ENCODE assay signal across 18 cellular contexts in the genomic region with DNA sequence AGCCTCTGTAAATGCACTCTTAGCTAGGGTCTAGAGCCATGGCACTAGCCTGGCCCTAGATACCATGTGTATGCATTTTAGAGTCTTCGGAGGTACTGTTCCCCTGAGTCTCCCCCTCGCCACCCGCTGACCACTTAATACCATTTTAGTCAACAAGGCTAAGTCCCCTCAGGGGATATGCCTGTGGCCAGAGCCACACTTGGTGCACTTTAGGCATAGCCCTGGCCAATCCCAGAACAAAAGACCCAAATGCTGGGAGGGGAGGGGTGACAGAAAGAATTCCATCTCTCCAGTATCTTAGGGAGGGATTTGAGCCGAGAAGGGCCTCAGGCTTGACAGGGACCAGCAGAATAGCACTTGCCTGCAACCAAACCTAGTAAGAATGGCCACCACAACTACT. TPM values are rescaled to one million over a fixed set of nuclear protein-coding genes. Genes with fewer than 3 reads are reported as not detected.
DNase-seq lines count a peak whose midpoint lies in the region; ATAC-seq lines count a peak whose summit lies in the region.
"Had no signal": no experiment of that assay in that cellular context is flagged by ENCODE, and none has a peak within 500 bp of the region (broad histone marks: within the 10 kb centered on the region; RNA-seq: fewer than 3 reads in every experiment).

No MANE protein-coding gene starts in this region.

- H3K4me3 Mint-ChIP-seq in CD4-positive, CD25-positive, alpha-beta regulatory T cell = peak overlapping the region; percentile 35 to 88 (median 72)
- H3K4me3 Mint-ChIP-seq in CD8-positive, alpha-beta memory T cell = peak overlapping the region; percentile 34 to 90 (median 72)
- H3K4me3 Mint-ChIP-seq in activated CD4-positive, alpha-beta memory T cell treated with anti-CD3 and anti-CD28 coated beads, Interleukin-2, amount 10 ng/mL, durations not matched to agents 7 days and 5 days = peak overlapping the region; percentile 56

- H3K18ac ChIP-seq in mesendoderm (ENCODE audit: low read length) = no peak overlapping the region

- no peak overlapping the region for H3K23ac ChIP-seq in mesendoderm (ENCODE audit: low read length)

- H3K4ac ChIP-seq in mesendoderm (ENCODE audit: low read depth, low read length) = no peak overlapping the region

- WGBS in mesendoderm (ENCODE audit: extremely low coverage, insufficient coverage, low lambda C conversion rate) = no CpG with 5 or more reads among the region's 4 CpGs

- no peak for ATAC-seq in CD4-positive, CD25-positive, alpha-beta regulatory T cell (ENCODE audit: low read depth in 2 of 2)
- ATAC-seq: activated CD4-positive, CD25-positive, alpha-beta regulatory T cell treated with anti-CD3 and anti-CD28 coated beads, Interleukin-2, amount 50 U/mL, for 24 hours; left cardiac atrium; mucosa of descending colon had no signal

- CTCF ChIA-PET in CD8-positive, alpha-beta memory T cell (lab: Charles Lee) = interaction anchor here (1.2 kb wide), 1 partner anchor 107 kb away, joined by 6 read pairs; no protein-coding TSS in a partner anchor
- CTCF ChIA-PET in activated CD4-positive, alpha-beta memory T cell treated with anti-CD3 and anti-CD28 coated beads, Interleukin-2, amount 10 ng/mL, durations not matched to agents 7 days and 5 days (lab: Charles Lee) = interaction anchor here (0.9 kb wide), 1 partner anchor 73 kb away, joined by 3 read pairs; no protein-coding TSS in a partner anchor

- H3K36me3 Mint-ChIP-seq in CD4-positive, CD25-positive, alpha-beta regulatory T cell = peaks cover 4% of the 10 kb centered on the region
- peaks cover 0 to 2% (median 0%) of the 10 kb centered on the region in 3 donors for H3K36me3 Mint-ChIP-seq in CD8-positive, alpha-beta memory T cell
- peaks cover 4% of the 10 kb centered on the region for H3K36me3 Mint-ChIP-seq in activated CD4-positive, alpha-beta memory T cell treated with anti-CD3 and anti-CD28 coated beads, Interleukin-2, amount 10 ng/mL, durations not matched to agents 7 days and 5 days (ENCODE audit: low read depth)

- POLR2A ChIA-PET in CD8-positive, alpha-beta memory T cell (lab: Charles Lee) = interaction anchor here (1.1 kb wide), 1 partner anchor 8 kb away, joined by 4 read pairs; no protein-coding TSS in a partner anchor
- POLR2A ChIA-PET in activated CD4-positive, alpha-beta memory T cell treated with anti-CD3 and anti-CD28 coated beads, Interleukin-2, amount 10 ng/mL, durations not matched to agents 7 days and 5 days (lab: Charles Lee) = interaction anchor here (0.6 to 3.2 kb wide), 4 partner anchors 8 to 29 kb away, joined by 4 to 21 read pairs (median 6); no protein-coding TSS in a partner anchor

- H3K9ac ChIP-seq in mesendoderm (ENCODE audit: low read length) = no peak overlapping the region
- H3K9ac ChIP-seq: GM23248, parathyroid adenoma had no signal

- no peaks in the 10 kb centered on the region for H3K27me3 ChIP-seq in CD4-positive, CD25-positive, alpha-beta regulatory T cell (ENCODE audit: control insufficient read depth, insufficient read depth, low read length)
- no peaks in the 10 kb centered on the region for H3K27me3 ChIP-seq in CD8-positive, alpha-beta memory T cell (ENCODE audit: insufficient read depth, low read length, poor library complexity, severe bottlenecking)
- peaks cover 8% of the 10 kb centered on the region for H3K27me3 ChIP-seq in mesendoderm (ENCODE audit: insufficient read depth, low read length, poor library complexity)

- H4K5ac ChIP-seq in mesendoderm (ENCODE audit: low read length) = no peak overlapping the region

- H3K4me3 ChIP-seq in CD4-positive, CD25-positive, alpha-beta regulatory T cell (ENCODE audit: low read depth, low read length) = no peak overlapping the region
- H3K4me3 ChIP-seq in CD8-positive, alpha-beta memory T cell (ENCODE audit: low read length) = no peak overlapping the region
- H3K4me3 ChIP-seq in mesendoderm (ENCODE audit: low read length) = no peak overlapping the region
- H3K4me3 ChIP-seq: GM23248, mucosa of descending colon had no signal

- H2BK5ac ChIP-seq in mesendoderm (ENCODE audit: low read length) = no peak overlapping the region

- H3K27ac ChIP-seq in CD4-positive, CD25-positive, alpha-beta regulatory T cell (ENCODE audit: insufficient read depth, low read length, poor library complexity, severe bottlenecking) = peak overlapping the region; percentile 14
- no peak overlapping the region for H3K27ac ChIP-seq in CD8-positive, alpha-beta memory T cell (ENCODE audit: low read depth, low read length)
- no peak overlapping the region for H3K27ac ChIP-seq in mesendoderm (ENCODE audit: low read depth, low read length)
- H3K27ac ChIP-seq: GM23248, parathyroid adenoma, skin epidermis, thoracic aorta had no signal

- H3K79me1 ChIP-seq in mesendoderm (ENCODE audit: low read length) = no peaks in the 10 kb centered on the region

- H3K56ac ChIP-seq in mesendoderm (ENCODE audit: low read length) = no peak overlapping the region

- no peaks in the 10 kb centered on the region for H3K79me2 ChIP-seq in mesendoderm (ENCODE audit: control insufficient read depth, insufficient read depth, low read length)
- H3K79me2 ChIP-seq: parathyroid adenoma had no signal

- peaks cover 0 to 2% (median 0%) of the 10 kb centered on the region in 7 donors for H3K9me3 Mint-ChIP-seq in CD4-positive, CD25-positive, alpha-beta regulatory T cell
- peaks cover 0 to 2% (median 0%) of the 10 kb centered on the region in 5 donors for H3K9me3 Mint-ChIP-seq in CD8-positive, alpha-beta memory T cell
- H3K9me3 Mint-ChIP-seq in activated CD4-positive, alpha-beta memory T cell treated with anti-CD3 and anti-CD28 coated beads, Interleukin-2, amount 10 ng/mL, durations not matched to agents 7 days and 5 days = no peaks in the 10 kb centered on the region

- H2BK120ac ChIP-seq in mesendoderm (ENCODE audit: low read depth, low read length) = no peak overlapping the region

- DNase-seq in CD4-positive, CD25-positive, alpha-beta regulatory T cell = no peak
- no peak for DNase-seq in CD8-positive, alpha-beta memory T cell
- DNase-seq in activated CD4-positive, alpha-beta memory T cell treated with anti-CD3 and anti-CD28 coated beads, Interleukin-2, amount 10 ng/mL, durations not matched to agents 7 days and 5 days = no peak
- DNase-seq in mesendoderm (peak; percentile 68), OCI-M2 (lab: John Stamatoyannopoulos, UW; ENCODE audit: unreplicated experiment) (no peak), SKM-1 (lab: John Stamatoyannopoulos, UW; ENCODE audit: unreplicated experiment) (no peak)
- no peak for DNase-seq in activated CD4-positive, CD25-positive, alpha-beta regulatory T cell (lab: John Stamatoyannopoulos, UW)
- DNase-seq: activated T-cell treated with anti-CD3 and anti-CD28 coated beads, Interleukin-2, amount 50 U/mL, for 48 hours; GM23248; hypothalamus; left cardiac atrium; mucosa of descending colon; NCI-H1930; NCI-H446 treated with DMSO at 0.1 percent for 48 hours had no signal

- no peak overlapping the region for H2AK5ac ChIP-seq in mesendoderm (ENCODE audit: low read length)

- H3K4me1 ChIP-seq in CD4-positive, CD25-positive, alpha-beta regulatory T cell (ENCODE audit: control insufficient read depth, insufficient read depth, low read length, poor library complexity, severe bottlenecking) = peaks cover 14% of the 10 kb centered on the region
- H3K4me1 ChIP-seq in CD8-positive, alpha-beta memory T cell (ENCODE audit: insufficient read depth, low read length) = peaks cover 12% of the 10 kb centered on the region
- H3K4me1 ChIP-seq in mesendoderm (ENCODE audit: control insufficient read depth, low read depth, low read length) = no peaks in the 10 kb centered on the region

- H2BK15ac ChIP-seq in mesendoderm (replicated peaks; ENCODE audit: low read depth) = no peak overlapping the region

- no peak overlapping the region for H3K4me2 ChIP-seq in mesendoderm (ENCODE audit: low read length)

- peaks cover 6% of the 10 kb centered on the region for H3K27me3 Mint-ChIP-seq in CD4-positive, CD25-positive, alpha-beta regulatory T cell
- H3K27me3 Mint-ChIP-seq in CD8-positive, alpha-beta memory T cell = peaks cover 0 to 16% of the 10 kb centered on the region in 2 donors
- H3K27me3 Mint-ChIP-seq in activated CD4-positive, alpha-beta memory T cell treated with anti-CD3 and anti-CD28 coated beads, Interleukin-2, amount 10 ng/mL, durations not matched to agents 7 days and 5 days = peaks cover 3% of the 10 kb centered on the region

- no peak overlapping the region for H4K8ac ChIP-seq in mesendoderm (ENCODE audit: low read depth, low read length)

- peak overlapping the region; percentile 20 to 69 (median 29) for H3K27ac Mint-ChIP-seq in CD4-positive, CD25-positive, alpha-beta regulatory T cell
- peak overlapping the region in 6 of 8 donors; percentile 17 to 100 (median 66) for H3K27ac Mint-ChIP-seq in CD8-positive, alpha-beta memory T cell
- peak overlapping the region; percentile 59 for H3K27ac Mint-ChIP-seq in activated CD4-positive, alpha-beta memory T cell treated with anti-CD3 and anti-CD28 coated beads, Interleukin-2, amount 10 ng/mL, durations not matched to agents 7 days and 5 days

- H3K4me1 Mint-ChIP-seq in CD4-positive, CD25-positive, alpha-beta regulatory T cell = peaks cover 5 to 20% (median 11%) of the 10 kb centered on the region in 4 donors
- peaks cover 10 to 26% (median 17%) of the 10 kb centered on the region in 3 donors for H3K4me1 Mint-ChIP-seq in CD8-positive, alpha-beta memory T cell
- peaks cover 32% of the 10 kb centered on the region for H3K4me1 Mint-ChIP-seq in activated CD4-positive, alpha-beta memory T cell treated with anti-CD3 and anti-CD28 coated beads, Interleukin-2, amount 10 ng/mL, durations not matched to agents 7 days and 5 days

- no peaks in the 10 kb centered on the region for H3K36me3 ChIP-seq in CD4-positive, CD25-positive, alpha-beta regulatory T cell (ENCODE audit: control insufficient read depth, insufficient read depth, low read length)
- no peaks in the 10 kb centered on the region for H3K36me3 ChIP-seq in CD8-positive, alpha-beta memory T cell (ENCODE audit: insufficient read depth, low read length)
- no peaks in the 10 kb centered on the region for H3K36me3 ChIP-seq in mesendoderm (ENCODE audit: control insufficient read depth, insufficient read depth, low read length)
- H3K36me3 ChIP-seq: thoracic aorta had no signal

- H3K9me3 ChIP-seq in CD4-positive, CD25-positive, alpha-beta regulatory T cell (ENCODE audit: control insufficient read depth in 2 of 2, low read length in 2 of 2) = no peaks in the 10 kb centered on the region
- H3K9me3 ChIP-seq in CD8-positive, alpha-beta memory T cell (ENCODE audit: low read length) = no peaks in the 10 kb centered on the region
- H3K9me3 ChIP-seq: mucosa of descending colon, thoracic aorta had no signal

RNA-seq across cellular contexts. Expression of gene BCORL1, which starts 28.6 kb away (rescaled TPM):
- total RNA-seq in CD4-positive, CD25-positive, alpha-beta regulatory T cell = 5.5 TPM
- 1 to 10 TPM in 2 of 4 donors, under 1 TPM in 2; 0.13 to 2.0 (median 1.0) TPM for polyA plus RNA-seq in CD4-positive, CD25-positive, alpha-beta regulatory T cell
- total RNA-seq in CD8-positive, alpha-beta memory T cell = 10 to 100 TPM; 10.7 to 12.1 TPM
- 2.7 TPM for polyA plus RNA-seq in CD8-positive, alpha-beta memory T cell
- total RNA-seq in activated CD4-positive, alpha-beta memory T cell treated with anti-CD3 and anti-CD28 coated beads, Interleukin-2, amount 10 ng/mL, durations not matched to agents 7 days and 5 days = 1 to 10 TPM; 6.9 to 7.2 TPM
- 0.70 TPM for polyA plus RNA-seq in mesendoderm (2013, experiment 1 of 2)
- 0.77 TPM for polyA plus RNA-seq in mesendoderm (2013, experiment 2 of 2)

RNA-seq across cellular contexts. Expression of gene UTP14A, which starts 47.9 kb away (rescaled TPM):
- 11.7 TPM for total RNA-seq in CD4-positive, CD25-positive, alpha-beta regulatory T cell
- 1 to 10 TPM; 5.8 to 9.5 (median 8.3) TPM for polyA plus RNA-seq in CD4-positive, CD25-positive, alpha-beta regulatory T cell
- 10 to 100 TPM; 62.1 to 66.8 TPM for total RNA-seq in CD8-positive, alpha-beta memory T cell
- 12.5 TPM for polyA plus RNA-seq in CD8-positive, alpha-beta memory T cell
- total RNA-seq in activated CD4-positive, alpha-beta memory T cell treated with anti-CD3 and anti-CD28 coated beads, Interleukin-2, amount 10 ng/mL, durations not matched to agents 7 days and 5 days = 10 to 100 TPM; 15.3 to 18.4 TPM
- polyA plus RNA-seq in mesendoderm (2013, experiment 1 of 2) = 39.6 TPM
- 39.6 TPM for polyA plus RNA-seq in mesendoderm (2013, experiment 2 of 2)
